In genomic region chr7:104923010-104923421, GRCh38 we compare ENCODE assay signal across 8 cellular contexts.
DNase-seq lines count a peak whose midpoint lies in the region; ATAC-seq and TF ChIP-seq lines count a peak whose summit lies in the region.

No MANE protein-coding gene starts in this region.

- TF ChIP-seq CTCF in Caco-2 (IDR thresholded peaks at IDR 0.05; ENCODE audit: insufficient read depth in 1 of 2, low read depth in 1 of 2, low read length in 1 of 2, severe bottlenecking in 1 of 2, unreplicated experiment in 1 of 2): peak; percentile 73 to 91

- no peaks in the 10 kb centered on the region for H3K27me3 Mint-ChIP-seq in Caco-2 (ENCODE audit: insufficient read depth, unreplicated experiment)
- H3K27me3 Mint-ChIP-seq in activated CD4-positive, alpha-beta memory T cell treated with anti-CD3 and anti-CD28 coated beads, Interleukin-2, amount 10 ng/mL, durations not matched to agents 7 days and 5 days: peaks cover 6% of the 10 kb centered on the region
- H3K27me3 Mint-ChIP-seq in effector memory CD8-positive, alpha-beta T cell: no peaks in the 10 kb centered on the region

- H3K4me3 Mint-ChIP-seq in Caco-2 (ENCODE audit: unreplicated experiment): no peak overlapping the region
- H3K4me3 Mint-ChIP-seq in activated CD4-positive, alpha-beta memory T cell treated with anti-CD3 and anti-CD28 coated beads, Interleukin-2, amount 10 ng/mL, durations not matched to agents 7 days and 5 days: no peak overlapping the region
- H3K4me3 Mint-ChIP-seq in effector memory CD8-positive, alpha-beta T cell: no peak overlapping the region

- DNase-seq in Caco-2 (peak; percentile 76 to 79), NCI-H774 (lab: John Stamatoyannopoulos, UW) (peak; percentile 71), mucosa of gallbladder (ENCODE audit: low spot score) (peak; percentile 81)
- peak; percentile 82 for DNase-seq in activated CD4-positive, alpha-beta memory T cell treated with anti-CD3 and anti-CD28 coated beads, Interleukin-2, amount 10 ng/mL, durations not matched to agents 7 days and 5 days
- peak; percentile 60 to 68 (median 62) for DNase-seq in effector memory CD8-positive, alpha-beta T cell
- DNase-seq in stimulated activated naive CD4-positive, alpha-beta T cell (lab: John Stamatoyannopoulos, UW): peak; percentile 35 to 67 (median 50)

- CTCF ChIA-PET in Caco-2 (lab: Charles Lee): no interaction called here
- CTCF ChIA-PET in activated CD4-positive, alpha-beta memory T cell treated with anti-CD3 and anti-CD28 coated beads, Interleukin-2, amount 10 ng/mL, durations not matched to agents 7 days and 5 days (lab: Charles Lee): interaction anchor here (0.7 to 6.8 kb wide), 6 partner anchors 40 to 507 kb away, joined by 3 to 136 read pairs (median 6); no protein-coding TSS in a partner anchor

- no peak overlapping the region for H3K4me3 ChIP-seq in Caco-2 (ENCODE audit: low read depth, low read length)

- H3K27ac Mint-ChIP-seq in Caco-2 (ENCODE audit: unreplicated experiment): no peak overlapping the region
- H3K27ac Mint-ChIP-seq in activated CD4-positive, alpha-beta memory T cell treated with anti-CD3 and anti-CD28 coated beads, Interleukin-2, amount 10 ng/mL, durations not matched to agents 7 days and 5 days: no peak overlapping the region
- H3K27ac Mint-ChIP-seq in effector memory CD8-positive, alpha-beta T cell: peak overlapping the region in 1 of 2 donors; percentile 63

- no peaks in the 10 kb centered on the region for H3K36me3 ChIP-seq in Caco-2 (ENCODE audit: control insufficient read depth, insufficient read depth, low read length)

- no peaks in the 10 kb centered on the region for H3K36me3 Mint-ChIP-seq in Caco-2 (ENCODE audit: insufficient read depth, unreplicated experiment)
- no peaks in the 10 kb centered on the region for H3K36me3 Mint-ChIP-seq in activated CD4-positive, alpha-beta memory T cell treated with anti-CD3 and anti-CD28 coated beads, Interleukin-2, amount 10 ng/mL, durations not matched to agents 7 days and 5 days (ENCODE audit: low read depth)
- H3K36me3 Mint-ChIP-seq in effector memory CD8-positive, alpha-beta T cell (ENCODE audit: insufficient read depth): no peaks in the 10 kb centered on the region

- no TSS peak for BruUV-seq in Caco-2 (replicated peaks; lab: Mats Ljungman, UMichigan)

- H3K9me3 Mint-ChIP-seq in Caco-2 (ENCODE audit: unreplicated experiment): no peaks in the 10 kb centered on the region
- H3K9me3 Mint-ChIP-seq in activated CD4-positive, alpha-beta memory T cell treated with anti-CD3 and anti-CD28 coated beads, Interleukin-2, amount 10 ng/mL, durations not matched to agents 7 days and 5 days: no peaks in the 10 kb centered on the region
- no peaks in the 10 kb centered on the region for H3K9me3 Mint-ChIP-seq in effector memory CD8-positive, alpha-beta T cell

- intact Hi-C loops in Caco-2 (cut with micrococcal nuclease; ENCODE audit: unreplicated experiment): loop anchor here (1.0 to 10.0 kb wide), 8 partner anchors 50 to 666 kb away; no protein-coding TSS in a partner anchor

- ATAC-seq in GM19455 (IDR thresholded peaks at IDR 0.05; ENCODE audit: unreplicated experiment) (peak; percentile 100), HG03521 (IDR thresholded peaks at IDR 0.05; ENCODE audit: unreplicated experiment) (peak; percentile 96)
- ATAC-seq in effector memory CD8-positive, alpha-beta T cell (replicated peaks): peak; percentile 98

- H3K27me3 ChIP-seq in Caco-2 (replicated peaks; ENCODE audit: control insufficient read depth, insufficient read depth, low read length): no peaks in the 10 kb centered on the region

- H3K4me1 ChIP-seq in Caco-2: peaks cover 23% of the 10 kb centered on the region

- peaks cover 24% of the 10 kb centered on the region for H3K4me1 Mint-ChIP-seq in Caco-2 (ENCODE audit: low read depth, unreplicated experiment)
- peaks cover 10% of the 10 kb centered on the region for H3K4me1 Mint-ChIP-seq in activated CD4-positive, alpha-beta memory T cell treated with anti-CD3 and anti-CD28 coated beads, Interleukin-2, amount 10 ng/mL, durations not matched to agents 7 days and 5 days
- peaks cover 0 to 2% of the 10 kb centered on the region in 2 donors for H3K4me1 Mint-ChIP-seq in effector memory CD8-positive, alpha-beta T cell (ENCODE audit: low read depth in 2 of 2)

- POLR2A ChIA-PET in Caco-2 (lab: Charles Lee): no interaction called here
- POLR2A ChIA-PET in activated CD4-positive, alpha-beta memory T cell treated with anti-CD3 and anti-CD28 coated beads, Interleukin-2, amount 10 ng/mL, durations not matched to agents 7 days and 5 days (lab: Charles Lee): interaction anchor here (1.1 to 1.4 kb wide), 4 partner anchors 18 to 174 kb away, joined by 3 to 5 read pairs (median 4); no protein-coding TSS in a partner anchor

- no peaks in the 10 kb centered on the region for H3K9me3 ChIP-seq in Caco-2
